In the genomic region with DNA sequence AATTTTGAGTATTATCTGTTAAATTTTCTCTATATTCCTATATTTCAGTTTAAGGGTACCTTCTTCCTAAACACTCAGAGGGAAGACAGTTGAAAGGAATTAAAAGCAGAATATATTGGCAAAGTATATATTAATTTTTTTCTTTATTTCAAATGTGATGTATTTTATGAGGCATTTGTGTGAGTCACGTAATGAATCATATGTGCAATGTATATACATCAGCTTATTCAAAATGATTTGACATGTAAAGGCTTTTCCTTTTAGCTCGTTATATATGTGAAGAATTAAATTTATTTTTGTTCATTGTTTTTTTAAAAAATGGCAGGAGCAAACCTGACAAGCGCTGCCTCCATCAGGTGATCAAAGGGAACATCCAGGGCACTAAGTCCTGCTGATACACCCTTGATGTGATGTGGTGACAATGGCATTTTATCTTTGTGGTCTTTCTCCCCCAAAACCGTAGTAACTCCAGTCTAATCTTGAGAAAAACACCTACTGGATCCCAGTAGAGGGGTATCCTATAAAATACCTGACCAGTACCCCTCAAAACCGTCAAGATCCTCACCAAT, we compare ENCODE assay signal across 1 cellular context.
TF ChIP-seq lines count a peak whose summit lies in the region.

No MANE protein-coding gene starts in this region.

TF ChIP-seq in GM23338, 12 proteins besides CTCF, POLR2A, EP300 and RAD21 (continued from another document):
- TF ChIP-seq, protein P1, sequence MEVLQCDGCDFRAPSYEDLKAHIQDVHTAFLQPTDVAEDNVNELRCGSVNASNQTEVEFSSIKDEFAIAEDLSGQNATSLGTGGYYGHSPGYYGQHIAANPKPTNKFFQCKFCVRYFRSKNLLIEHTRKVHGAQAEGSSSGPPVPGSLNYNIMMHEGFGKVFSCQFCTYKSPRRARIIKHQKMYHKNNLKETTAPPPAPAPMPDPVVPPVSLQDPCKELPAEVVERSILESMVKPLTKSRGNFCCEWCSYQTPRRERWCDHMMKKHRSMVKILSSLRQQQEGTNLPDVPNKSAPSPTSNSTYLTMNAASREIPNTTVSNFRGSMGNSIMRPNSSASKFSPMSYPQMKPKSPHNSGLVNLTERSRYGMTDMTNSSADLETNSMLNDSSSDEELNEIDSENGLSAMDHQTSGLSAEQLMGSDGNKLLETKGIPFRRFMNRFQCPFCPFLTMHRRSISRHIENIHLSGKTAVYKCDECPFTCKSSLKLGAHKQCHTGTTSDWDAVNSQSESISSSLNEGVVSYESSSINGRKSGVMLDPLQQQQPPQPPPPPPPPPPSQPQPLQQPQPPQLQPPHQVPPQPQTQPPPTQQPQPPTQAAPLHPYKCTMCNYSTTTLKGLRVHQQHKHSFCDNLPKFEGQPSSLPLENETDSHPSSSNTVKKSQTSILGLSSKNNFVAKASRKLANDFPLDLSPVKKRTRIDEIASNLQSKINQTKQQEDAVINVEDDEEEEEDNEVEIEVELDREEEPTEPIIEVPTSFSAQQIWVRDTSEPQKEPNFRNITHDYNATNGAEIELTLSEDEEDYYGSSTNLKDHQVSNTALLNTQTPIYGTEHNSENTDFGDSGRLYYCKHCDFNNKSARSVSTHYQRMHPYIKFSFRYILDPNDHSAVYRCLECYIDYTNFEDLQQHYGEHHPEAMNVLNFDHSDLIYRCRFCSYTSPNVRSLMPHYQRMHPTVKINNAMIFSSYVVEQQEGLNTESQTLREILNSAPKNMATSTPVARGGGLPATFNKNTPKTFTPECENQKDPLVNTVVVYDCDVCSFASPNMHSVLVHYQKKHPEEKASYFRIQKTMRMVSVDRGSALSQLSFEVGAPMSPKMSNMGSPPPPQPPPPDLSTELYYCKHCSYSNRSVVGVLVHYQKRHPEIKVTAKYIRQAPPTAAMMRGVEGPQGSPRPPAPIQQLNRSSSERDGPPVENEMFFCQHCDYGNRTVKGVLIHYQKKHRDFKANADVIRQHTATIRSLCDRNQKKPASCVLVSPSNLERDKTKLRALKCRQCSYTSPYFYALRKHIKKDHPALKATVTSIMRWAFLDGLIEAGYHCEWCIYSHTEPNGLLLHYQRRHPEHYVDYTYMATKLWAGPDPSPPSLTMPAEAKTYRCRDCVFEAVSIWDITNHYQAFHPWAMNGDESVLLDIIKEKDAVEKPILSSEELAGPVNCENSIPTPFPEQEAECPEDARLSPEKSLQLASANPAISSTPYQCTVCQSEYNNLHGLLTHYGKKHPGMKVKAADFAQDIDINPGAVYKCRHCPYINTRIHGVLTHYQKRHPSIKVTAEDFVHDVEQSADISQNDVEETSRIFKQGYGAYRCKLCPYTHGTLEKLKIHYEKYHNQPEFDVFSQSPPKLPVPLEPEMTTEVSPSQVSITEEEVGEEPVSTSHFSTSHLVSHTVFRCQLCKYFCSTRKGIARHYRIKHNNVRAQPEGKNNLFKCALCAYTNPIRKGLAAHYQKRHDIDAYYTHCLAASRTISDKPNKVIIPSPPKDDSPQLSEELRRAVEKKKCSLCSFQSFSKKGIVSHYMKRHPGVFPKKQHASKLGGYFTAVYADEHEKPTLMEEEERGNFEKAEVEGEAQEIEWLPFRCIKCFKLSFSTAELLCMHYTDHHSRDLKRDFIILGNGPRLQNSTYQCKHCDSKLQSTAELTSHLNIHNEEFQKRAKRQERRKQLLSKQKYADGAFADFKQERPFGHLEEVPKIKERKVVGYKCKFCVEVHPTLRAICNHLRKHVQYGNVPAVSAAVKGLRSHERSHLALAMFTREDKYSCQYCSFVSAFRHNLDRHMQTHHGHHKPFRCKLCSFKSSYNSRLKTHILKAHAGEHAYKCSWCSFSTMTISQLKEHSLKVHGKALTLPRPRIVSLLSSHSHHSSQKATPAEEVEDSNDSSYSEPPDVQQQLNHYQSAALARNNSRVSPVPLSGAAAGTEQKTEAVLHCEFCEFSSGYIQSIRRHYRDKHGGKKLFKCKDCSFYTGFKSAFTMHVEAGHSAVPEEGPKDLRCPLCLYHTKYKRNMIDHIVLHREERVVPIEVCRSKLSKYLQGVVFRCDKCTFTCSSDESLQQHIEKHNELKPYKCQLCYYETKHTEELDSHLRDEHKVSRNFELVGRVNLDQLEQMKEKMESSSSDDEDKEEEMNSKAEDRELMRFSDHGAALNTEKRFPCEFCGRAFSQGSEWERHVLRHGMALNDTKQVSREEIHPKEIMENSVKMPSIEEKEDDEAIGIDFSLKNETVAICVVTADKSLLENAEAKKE (CRISPR knock-in tag; IDR thresholded peaks at IDR 0.05) = no peak
- TF ChIP-seq, protein P2, sequence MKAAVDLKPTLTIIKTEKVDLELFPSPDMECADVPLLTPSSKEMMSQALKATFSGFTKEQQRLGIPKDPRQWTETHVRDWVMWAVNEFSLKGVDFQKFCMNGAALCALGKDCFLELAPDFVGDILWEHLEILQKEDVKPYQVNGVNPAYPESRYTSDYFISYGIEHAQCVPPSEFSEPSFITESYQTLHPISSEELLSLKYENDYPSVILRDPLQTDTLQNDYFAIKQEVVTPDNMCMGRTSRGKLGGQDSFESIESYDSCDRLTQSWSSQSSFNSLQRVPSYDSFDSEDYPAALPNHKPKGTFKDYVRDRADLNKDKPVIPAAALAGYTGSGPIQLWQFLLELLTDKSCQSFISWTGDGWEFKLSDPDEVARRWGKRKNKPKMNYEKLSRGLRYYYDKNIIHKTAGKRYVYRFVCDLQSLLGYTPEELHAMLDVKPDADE (IDR thresholded peaks at IDR 0.05) = no peak
- TF ChIP-seq, protein P3, sequence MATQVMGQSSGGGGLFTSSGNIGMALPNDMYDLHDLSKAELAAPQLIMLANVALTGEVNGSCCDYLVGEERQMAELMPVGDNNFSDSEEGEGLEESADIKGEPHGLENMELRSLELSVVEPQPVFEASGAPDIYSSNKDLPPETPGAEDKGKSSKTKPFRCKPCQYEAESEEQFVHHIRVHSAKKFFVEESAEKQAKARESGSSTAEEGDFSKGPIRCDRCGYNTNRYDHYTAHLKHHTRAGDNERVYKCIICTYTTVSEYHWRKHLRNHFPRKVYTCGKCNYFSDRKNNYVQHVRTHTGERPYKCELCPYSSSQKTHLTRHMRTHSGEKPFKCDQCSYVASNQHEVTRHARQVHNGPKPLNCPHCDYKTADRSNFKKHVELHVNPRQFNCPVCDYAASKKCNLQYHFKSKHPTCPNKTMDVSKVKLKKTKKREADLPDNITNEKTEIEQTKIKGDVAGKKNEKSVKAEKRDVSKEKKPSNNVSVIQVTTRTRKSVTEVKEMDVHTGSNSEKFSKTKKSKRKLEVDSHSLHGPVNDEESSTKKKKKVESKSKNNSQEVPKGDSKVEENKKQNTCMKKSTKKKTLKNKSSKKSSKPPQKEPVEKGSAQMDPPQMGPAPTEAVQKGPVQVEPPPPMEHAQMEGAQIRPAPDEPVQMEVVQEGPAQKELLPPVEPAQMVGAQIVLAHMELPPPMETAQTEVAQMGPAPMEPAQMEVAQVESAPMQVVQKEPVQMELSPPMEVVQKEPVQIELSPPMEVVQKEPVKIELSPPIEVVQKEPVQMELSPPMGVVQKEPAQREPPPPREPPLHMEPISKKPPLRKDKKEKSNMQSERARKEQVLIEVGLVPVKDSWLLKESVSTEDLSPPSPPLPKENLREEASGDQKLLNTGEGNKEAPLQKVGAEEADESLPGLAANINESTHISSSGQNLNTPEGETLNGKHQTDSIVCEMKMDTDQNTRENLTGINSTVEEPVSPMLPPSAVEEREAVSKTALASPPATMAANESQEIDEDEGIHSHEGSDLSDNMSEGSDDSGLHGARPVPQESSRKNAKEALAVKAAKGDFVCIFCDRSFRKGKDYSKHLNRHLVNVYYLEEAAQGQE (IDR thresholded peaks at IDR 0.05; ENCODE audit: unreplicated experiment) = no peak
- TF ChIP-seq ZNF114 (CRISPR knock-in tag; IDR thresholded peaks at IDR 0.05) (no peak), EZH2 (IDR thresholded peaks at IDR 0.05; ENCODE audit: low read depth, unreplicated experiment) (no peak), EZH2phosphoT487 (IDR thresholded peaks at IDR 0.05; ENCODE audit: unreplicated experiment) (no peak), POLR2AphosphoS5 (IDR thresholded peaks at IDR 0.05; ENCODE audit: low read depth) (no peak), STAT1 (IDR thresholded peaks at IDR 0.05; ENCODE audit: unreplicated experiment) (no peak)
